Comparison of ENCODE assay signal across 9 cellular contexts in genomic region chr7:55476071-55476803, GRCh38.
DNase-seq lines count a peak whose midpoint lies in the region; ATAC-seq and TF ChIP-seq lines count a peak whose summit lies in the region.
"Had no signal": no experiment of that assay in that cellular context is flagged by ENCODE, and none has a peak within 500 bp of the region (broad histone marks: within the 10 kb centered on the region; RNA-seq: fewer than 3 reads in every experiment).

No MANE protein-coding gene starts in this region.

- DNase-seq in A673 (ENCODE audit: low spot score): peak; percentile 56
- peak; percentile 45 for DNase-seq in GM04503 (ENCODE audit: low read depth)
- DNase-seq in activated naive CD8-positive, alpha-beta T cell treated with anti-CD3 and anti-CD28 coated beads, Interleukin-2, amount 10 ng/mL, durations not matched to agents 7 days and 5 days: no peak
- no peak for DNase-seq in immature natural killer cell
- DNase-seq in OCI-M2 (lab: John Stamatoyannopoulos, UW; ENCODE audit: unreplicated experiment): no peak
- DNase-seq in SK-N-DZ (ENCODE audit: low spot score): no peak
- DNase-seq: mucosa of descending colon had no signal

- H3K27ac Mint-ChIP-seq in activated naive CD8-positive, alpha-beta T cell treated with anti-CD3 and anti-CD28 coated beads, Interleukin-2, amount 10 ng/mL, durations not matched to agents 7 days and 5 days: peak overlapping the region; percentile 73
- peak overlapping the region in 4 of 6 donors; percentile 53 to 78 (median 60) for H3K27ac Mint-ChIP-seq in immature natural killer cell

- no peaks in the 10 kb centered on the region for H3K9me3 ChIP-seq in A673 (ENCODE audit: low read depth, low read length, poor library complexity, severe bottlenecking)
- H3K9me3 ChIP-seq: mucosa of descending colon had no signal

- no peak for TF ChIP-seq CTCF in A673 (conservative IDR thresholded peaks at IDR 0.05; ENCODE audit: low read depth, low read length)

- H3K4me1 Mint-ChIP-seq in activated naive CD8-positive, alpha-beta T cell treated with anti-CD3 and anti-CD28 coated beads, Interleukin-2, amount 10 ng/mL, durations not matched to agents 7 days and 5 days: peaks cover 21% of the 10 kb centered on the region
- H3K4me1 Mint-ChIP-seq in immature natural killer cell: peaks cover 44 to 65% of the 10 kb centered on the region in 2 donors

- H3K4me3 ChIP-seq in A673 (ENCODE audit: low read depth, low read length, poor library complexity, severe bottlenecking): no peak overlapping the region
- H3K4me3 ChIP-seq: mucosa of descending colon had no signal

- H3K27me3 Mint-ChIP-seq in activated naive CD8-positive, alpha-beta T cell treated with anti-CD3 and anti-CD28 coated beads, Interleukin-2, amount 10 ng/mL, durations not matched to agents 7 days and 5 days: no peaks in the 10 kb centered on the region
- peaks cover 0 to 7% (median 0%) of the 10 kb centered on the region in 3 donors for H3K27me3 Mint-ChIP-seq in immature natural killer cell (ENCODE audit: low read depth in 3 of 3)

- no peak for TF ChIP-seq POLR2A in GM18505 (IDR thresholded peaks at IDR 0.05; ENCODE audit: borderline replicate concordance, extremely low read depth, insufficient read depth, insufficient read length)

- no peak overlapping the region for H3K27ac ChIP-seq in A673 (ENCODE audit: low read depth, low read length, poor library complexity, severe bottlenecking)

- no peaks in the 10 kb centered on the region for H3K9me3 Mint-ChIP-seq in activated naive CD8-positive, alpha-beta T cell treated with anti-CD3 and anti-CD28 coated beads, Interleukin-2, amount 10 ng/mL, durations not matched to agents 7 days and 5 days
- H3K9me3 Mint-ChIP-seq in immature natural killer cell: no peaks in the 10 kb centered on the region

- peaks cover 7% of the 10 kb centered on the region for H3K36me3 Mint-ChIP-seq in activated naive CD8-positive, alpha-beta T cell treated with anti-CD3 and anti-CD28 coated beads, Interleukin-2, amount 10 ng/mL, durations not matched to agents 7 days and 5 days
- H3K36me3 Mint-ChIP-seq in immature natural killer cell: peaks cover 4 to 12% (median 9%) of the 10 kb centered on the region in 3 donors

- POLR2A ChIA-PET in A673 (lab: Charles Lee; ENCODE audit: low non-redundant PET): interaction anchor here (0.5 kb wide), 1 partner anchor 166 kb away, joined by 17 read pairs; no protein-coding TSS in a partner anchor
- POLR2A ChIA-PET in activated naive CD8-positive, alpha-beta T cell treated with anti-CD3 and anti-CD28 coated beads, Interleukin-2, amount 10 ng/mL, durations not matched to agents 7 days and 5 days (lab: Charles Lee): no interaction called here

- CTCF ChIA-PET in A673 (lab: Charles Lee): no interaction called here

- BruUV-seq in A673 (replicated peaks; lab: Mats Ljungman, UMichigan): no TSS peak

- H3K4me3 Mint-ChIP-seq in activated naive CD8-positive, alpha-beta T cell treated with anti-CD3 and anti-CD28 coated beads, Interleukin-2, amount 10 ng/mL, durations not matched to agents 7 days and 5 days: peak overlapping the region; percentile 44
- H3K4me3 Mint-ChIP-seq in immature natural killer cell: peak overlapping the region; percentile 43 to 77 (median 59)

- no peak for ATAC-seq in activated naive CD8-positive, alpha-beta T cell treated with anti-CD3 and anti-CD28 coated beads, Interleukin-2, amount 10 ng/mL, durations not matched to agents 7 days and 5 days (ENCODE audit: low read depth)
- no peak for ATAC-seq in GM18505 (IDR thresholded peaks at IDR 0.05; ENCODE audit: unreplicated experiment)
- ATAC-seq in HG03175 (IDR thresholded peaks at IDR 0.05; ENCODE audit: unreplicated experiment): no peak

- intact Hi-C loops in A673 (cut with micrococcal nuclease; ENCODE audit: unreplicated experiment): no loop called here

- no peaks in the 10 kb centered on the region for H3K27me3 ChIP-seq in A673 (replicated peaks; ENCODE audit: insufficient read depth, low read depth, low read length, poor library complexity)

- H3K4me1 ChIP-seq in A673 (ENCODE audit: insufficient read depth, low read length, poor library complexity, severe bottlenecking): no peaks in the 10 kb centered on the region

- H3K36me3 ChIP-seq in A673 (ENCODE audit: insufficient read depth, low read length, poor library complexity, severe bottlenecking): no peaks in the 10 kb centered on the region

Comparison
In these comparisons a context has a peak if more than half of its experiments do, and no peak if none do; other contexts are left out.
1. DNase-seq: peak in A673 (single experiment) and GM04503 (single experiment); none in activated naive CD8-positive, alpha-beta T cell treated with anti-CD3 and anti-CD28 coated beads, Interleukin-2, amount 10 ng/mL, durations not matched to agents 7 days and 5 days (single experiment), immature natural killer cell (0 of 3), OCI-M2 (single experiment) and SK-N-DZ (single experiment).